ENCODE assay signal across 8 cellular contexts in genomic region chr22:24270556-24271405, GRCh38. TPM values are rescaled to one million over a fixed set of nuclear protein-coding genes. Genes with fewer than 3 reads are reported as not detected.
DNase-seq lines count a peak whose midpoint lies in the region; ATAC-seq and TF ChIP-seq lines count a peak whose summit lies in the region.

SPECC1L (plus strand) TSS chr22:24270831; CDS start chr22:24302232, 31,401 bp downstream.

- ATAC-seq in RWPE2 (ENCODE audit: low read depth), result peak; percentile 94
- ATAC-seq in stimulated activated naive CD8-positive, alpha-beta T cell treated with anti-CD3 and anti-CD28 coated beads, Interleukin-15, Interleukin-2, amounts not matched to agents 100 U/mL and 50 U/mL, for 24 hours, result peak; percentile 90

- intact Hi-C loops in activated T-helper 2 cell treated with anti-CD3 and anti-CD28 coated beads, Interferon-gamma antibody, Interleukin-2, Interleukin-4, amounts not matched to agents 10 μg/mL and 5 μg/mL and 100 μg/mL, durations not matched to agents 14 hours and 24 hours and 36 hours (cut with micrococcal nuclease), result loop anchor here (1.0 kb wide), 1 partner anchor 285 kb away; the partner anchor contains the start of genes GUCD1 and SNRPD3

- peak within 1 kb of the TSS; percentile 72 for H3K27ac Mint-ChIP-seq in activated T-helper 2 cell treated with anti-CD3 and anti-CD28 coated beads, Interferon-gamma antibody, Interleukin-2, Interleukin-4, amounts not matched to agents 10 μg/mL and 5 μg/mL and 100 μg/mL, durations not matched to agents 14 hours and 24 hours and 36 hours
- peak within 1 kb of the TSS; percentile 91 to 99 (median 91) for H3K27ac Mint-ChIP-seq in nephron

- TF ChIP-seq CTCF in LNCaP clone FGC (IDR thresholded peaks at IDR 0.05; ENCODE audit: control insufficient read depth, extremely low read depth, insufficient read depth) (no peak), RWPE2 (IDR thresholded peaks at IDR 0.05; ENCODE audit: poor library complexity, severe bottlenecking) (peak; percentile 9), nephron (IDR thresholded peaks at IDR 0.05; ENCODE audit: unreplicated experiment in 3 of 3) (no peak)

- no peaks in the 10 kb centered on the region for H3K27me3 Mint-ChIP-seq in activated T-helper 2 cell treated with anti-CD3 and anti-CD28 coated beads, Interferon-gamma antibody, Interleukin-2, Interleukin-4, amounts not matched to agents 10 μg/mL and 5 μg/mL and 100 μg/mL, durations not matched to agents 14 hours and 24 hours and 36 hours (ENCODE audit: low read depth)
- no peaks in the 10 kb centered on the region for H3K27me3 Mint-ChIP-seq in nephron (ENCODE audit: low read depth)

- peak within 1 kb of the TSS; percentile 66 for H3K27ac ChIP-seq in RWPE2 (ENCODE audit: poor library complexity, severe bottlenecking)

- peak within 1 kb of the TSS; percentile 83 for H3K4me3 Mint-ChIP-seq in activated T-helper 2 cell treated with anti-CD3 and anti-CD28 coated beads, Interferon-gamma antibody, Interleukin-2, Interleukin-4, amounts not matched to agents 10 μg/mL and 5 μg/mL and 100 μg/mL, durations not matched to agents 14 hours and 24 hours and 36 hours (ENCODE audit: low read depth)
- peak within 1 kb of the TSS; percentile 87 to 92 (median 89) for H3K4me3 Mint-ChIP-seq in nephron

- H3K36me3 Mint-ChIP-seq in activated T-helper 2 cell treated with anti-CD3 and anti-CD28 coated beads, Interferon-gamma antibody, Interleukin-2, Interleukin-4, amounts not matched to agents 10 μg/mL and 5 μg/mL and 100 μg/mL, durations not matched to agents 14 hours and 24 hours and 36 hours (ENCODE audit: low read depth), result peaks cover 15% of the 10 kb centered on the region
- peaks cover 4% of the 10 kb centered on the region for H3K36me3 Mint-ChIP-seq in nephron (ENCODE audit: low read depth)

- H3K4me1 ChIP-seq in RWPE2 (ENCODE audit: insufficient read depth, poor library complexity, severe bottlenecking), result peaks cover 13% of the 10 kb centered on the region

- H3K4me3 ChIP-seq in LNCaP clone FGC (ENCODE audit: low read depth, low read length) (peak within 1 kb of the TSS; percentile 87), RWPE2 (ENCODE audit: severe bottlenecking) (peak within 1 kb of the TSS; percentile 73)

- H3K4me1 Mint-ChIP-seq in activated T-helper 2 cell treated with anti-CD3 and anti-CD28 coated beads, Interferon-gamma antibody, Interleukin-2, Interleukin-4, amounts not matched to agents 10 μg/mL and 5 μg/mL and 100 μg/mL, durations not matched to agents 14 hours and 24 hours and 36 hours (ENCODE audit: low read depth), result peaks cover 20% of the 10 kb centered on the region
- peaks cover 36% of the 10 kb centered on the region for H3K4me1 Mint-ChIP-seq in nephron

- DNase-seq in EL (peak; percentile 93), H4 (ENCODE audit: low spot score) (peak; percentile 73), LNCaP clone FGC (ENCODE audit: low read depth) (peak; percentile 68), RWPE2 (ENCODE audit: low spot score) (peak; percentile 89), fibroblast of peridontal ligament (ENCODE audit: extremely low read depth) (peak; percentile 90)
- peak; percentile 90 for DNase-seq in activated T-helper 2 cell treated with anti-CD3 and anti-CD28 coated beads, Interferon-gamma antibody, Interleukin-2, Interleukin-4, amounts not matched to agents 10 μg/mL and 5 μg/mL and 100 μg/mL, durations not matched to agents 14 hours and 24 hours and 36 hours (ENCODE audit: low spot score)
- peak; percentile 96 for DNase-seq in stimulated activated naive CD8-positive, alpha-beta T cell treated with anti-CD3 and anti-CD28 coated beads, Interleukin-15, Interleukin-2, amounts not matched to agents 100 U/mL and 50 U/mL, for 24 hours

- H3K9me3 ChIP-seq in RWPE2 (ENCODE audit: severe bottlenecking), result no peaks in the 10 kb centered on the region

- H3K36me3 ChIP-seq in RWPE2 (ENCODE audit: low read depth), result no peaks in the 10 kb centered on the region; the same call in 1 of the 2 replicates

- H3K9me3 Mint-ChIP-seq in activated T-helper 2 cell treated with anti-CD3 and anti-CD28 coated beads, Interferon-gamma antibody, Interleukin-2, Interleukin-4, amounts not matched to agents 10 μg/mL and 5 μg/mL and 100 μg/mL, durations not matched to agents 14 hours and 24 hours and 36 hours, result no peaks in the 10 kb centered on the region
- H3K9me3 Mint-ChIP-seq in nephron, result no peaks in the 10 kb centered on the region

- no peaks in the 10 kb centered on the region for H3K27me3 ChIP-seq in RWPE2 (ENCODE audit: insufficient read depth, poor library complexity, severe bottlenecking)

RNA-seq across cellular contexts. Expression of gene SPECC1L, which starts in this region (rescaled TPM):
- 10.8 and 27.0 TPM in 2 replicates for total RNA-seq in H4 (2014; rRNA removed; shearing (Covaris generic))
- total RNA-seq in activated T-helper 2 cell treated with anti-CD3 and anti-CD28 coated beads, Interferon-gamma antibody, Interleukin-2, Interleukin-4, amounts not matched to agents 10 μg/mL and 5 μg/mL and 100 μg/mL, durations not matched to agents 14 hours and 24 hours and 36 hours, result 35.9 and 40.9 TPM in 2 replicates

Comparison
In these comparisons a context has a peak if more than half of its experiments do, and no peak if none do; other contexts are left out.
1. Peak in every context shown above with its lines: DNase-seq, ATAC-seq, H3K4me3 ChIP-seq and H3K27ac ChIP-seq.